In the genomic region with DNA sequence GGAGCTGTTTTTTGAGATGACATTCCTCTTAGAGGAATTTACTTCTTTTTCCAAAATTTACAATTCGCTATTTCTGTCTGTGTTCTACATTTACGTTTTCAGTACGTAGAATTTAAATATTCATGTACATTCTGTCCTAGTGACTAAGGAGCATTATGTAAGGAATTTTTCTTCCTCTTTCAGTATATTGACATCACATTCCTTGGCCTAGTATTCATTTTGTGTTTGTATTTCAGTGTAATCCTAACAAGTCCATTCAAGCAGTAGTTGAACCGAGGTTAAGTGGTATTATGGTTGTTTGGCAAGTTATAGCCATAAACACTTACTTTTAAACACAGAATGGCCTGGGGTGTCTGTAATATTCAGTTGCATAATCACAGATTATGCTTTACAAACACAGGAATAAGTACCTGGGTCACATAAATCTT, we compare ENCODE assay signal across 8 cellular contexts. TPM values are rescaled to one million over a fixed set of nuclear protein-coding genes. Genes with fewer than 3 reads are reported as not detected.
DNase-seq lines count a peak whose midpoint lies in the region; ATAC-seq, FAIRE-seq and TF ChIP-seq lines count a peak whose summit lies in the region.

No MANE protein-coding gene starts in this region.

- H2AFZ ChIP-seq in H9 (ENCODE audit: low read length): no peak overlapping the region

- H3K27ac ChIP-seq in H9 (ENCODE audit: insufficient read length, low read depth, low read length): no peak overlapping the region

- no peak overlapping the region for H3K56ac ChIP-seq in H9 (ENCODE audit: insufficient read length, low read depth, low read length)

- H3K36me3 Mint-ChIP-seq in osteocyte (ENCODE audit: unreplicated experiment): peaks cover 3% of the 10 kb centered on the region
- H3K36me3 Mint-ChIP-seq in T-cell: peaks cover 4% of the 10 kb centered on the region
- peaks cover 11 to 24% (median 13%) of the 10 kb centered on the region in 3 experiments for H3K36me3 Mint-ChIP-seq in H9 (ENCODE audit: insufficient read depth in 1 of 3, low read depth in 3 of 3)

- CTCF ChIA-PET in T-cell (lab: Charles Lee): interaction anchor here in 1 of 2 donors (0.6 kb wide), 1 partner anchor 32 kb away, joined by 3 read pairs; no protein-coding TSS in a partner anchor

- H3K79me2 ChIP-seq in H9 (ENCODE audit: insufficient read depth, low read length): peaks cover 8% of the 10 kb centered on the region; the same call in 1 of the 2 replicates

- H2BK5ac ChIP-seq in H9 (ENCODE audit: insufficient read length, low read length): no peak overlapping the region

- POLR2A ChIA-PET in T-cell (lab: Charles Lee): no interaction called here

- peak; percentile 29 for DNase-seq in DMS53 treated with DMSO at 0.1 percent for 48 hours (lab: John Stamatoyannopoulos, UW; ENCODE audit: unreplicated experiment)
- peak; percentile 25 for DNase-seq in NCI-H2196 (lab: John Stamatoyannopoulos, UW; ENCODE audit: unreplicated experiment)
- no peak for DNase-seq in osteocyte (ENCODE audit: extremely low spot score, unreplicated experiment)
- DNase-seq in SKM-1 treated with dmso at 0.1 percent for 144 hours (lab: John Stamatoyannopoulos, UW; ENCODE audit: unreplicated experiment): no peak
- no peak for DNase-seq in T-cell
- DNase-seq in H9: no peak

- no peaks in the 10 kb centered on the region for H3K27me3 Mint-ChIP-seq in osteocyte (ENCODE audit: unreplicated experiment)
- H3K27me3 Mint-ChIP-seq in T-cell: no peaks in the 10 kb centered on the region
- H3K27me3 Mint-ChIP-seq in H9 (ENCODE audit: low read depth): no peaks in the 10 kb centered on the region

- no peak overlapping the region for H4K5ac ChIP-seq in H9 (ENCODE audit: insufficient read length, low read depth, low read length)

- H3K9me3 ChIP-seq in H9 (ENCODE audit: control insufficient read depth, low read depth, low read length): no peaks in the 10 kb centered on the region

- no peak overlapping the region for H3K4ac ChIP-seq in H9 (ENCODE audit: low read depth, low read length)

- H2AK5ac ChIP-seq in H9 (ENCODE audit: insufficient read length, low read length): no peak overlapping the region

- H3K9ac ChIP-seq in H9 (ENCODE audit: extremely low read depth, insufficient read length, low read length): no peak overlapping the region

- peak overlapping the region; percentile 81 for H3K27ac Mint-ChIP-seq in osteocyte (ENCODE audit: unreplicated experiment)
- no peak overlapping the region for H3K27ac Mint-ChIP-seq in T-cell
- peak overlapping the region in 1 of 3 experiments; percentile 21; a peak in 1 of 7 replicates for H3K27ac Mint-ChIP-seq in H9

- H3K9me3 Mint-ChIP-seq in osteocyte (ENCODE audit: unreplicated experiment) (no peaks in the 10 kb centered on the region), T-cell (no peaks in the 10 kb centered on the region), H9 (peaks cover 19 to 21% of the 10 kb centered on the region in 2 experiments)

- H3K14ac ChIP-seq in H9 (ENCODE audit: insufficient read depth, low read length): no peak overlapping the region

- no peak overlapping the region for H3K18ac ChIP-seq in H9 (ENCODE audit: insufficient read length, low read depth, low read length)

- H3K4me1 ChIP-seq in H9 (ENCODE audit: insufficient read depth, low read length): 0 out of 2 replicates have a peak, but pooled peaks cover 2% of the 10 kb centered on the region

- ATAC-seq in GM21723 (IDR thresholded peaks at IDR 0.05; ENCODE audit: unreplicated experiment): no peak
- ATAC-seq in T-cell (replicated peaks in 1 of 4): no peak

- H3K27me3 ChIP-seq in H9 (ENCODE audit: insufficient read depth, low read length): no peaks in the 10 kb centered on the region

- H3K4me2 ChIP-seq in H9 (ENCODE audit: insufficient read depth, insufficient read length, low read length): no peak overlapping the region

- no peak overlapping the region for H2BK20ac ChIP-seq in H9 (ENCODE audit: low read depth, low read length, poor library complexity, severe bottlenecking)

- TF ChIP-seq CTCF in osteocyte (IDR thresholded peaks at IDR 0.05): no peak
- no peak for TF ChIP-seq CTCF in H9 (conservative IDR thresholded peaks at IDR 0.05)

- H4K20me1 ChIP-seq in H9 (ENCODE audit: control insufficient read depth, insufficient read depth, insufficient read length): no peaks in the 10 kb centered on the region

- H4K91ac ChIP-seq in H9 (ENCODE audit: insufficient read length, low read depth, low read length): no peak overlapping the region

- peaks cover 26% of the 10 kb centered on the region for H3K4me1 Mint-ChIP-seq in osteocyte (ENCODE audit: unreplicated experiment)
- H3K4me1 Mint-ChIP-seq in T-cell: peaks cover 27 to 32% (median 28%) of the 10 kb centered on the region in 3 donors
- H3K4me1 Mint-ChIP-seq in H9: peaks cover 6 to 7% of the 10 kb centered on the region in 2 experiments; a peak in 2 of 4 replicates

- H3K23ac ChIP-seq in H9 (ENCODE audit: insufficient read length, low read depth, low read length): no peak overlapping the region

- no peak overlapping the region for H3T11ph ChIP-seq in H9 (ENCODE audit: low read length)

- H2BK15ac ChIP-seq in H9 (ENCODE audit: low read depth, low read length): no peak overlapping the region

- no peak overlapping the region for H2BK12ac ChIP-seq in H9 (ENCODE audit: insufficient read length, low read depth, low read length)

- H4K8ac ChIP-seq in H9 (replicated peaks; ENCODE audit: insufficient read length, low read depth, low read length): no peak overlapping the region

- 100% methylated on average over 3 of the region's 4 CpGs for WGBS in H9 (ENCODE audit: extremely low coverage, insufficient read length, low lambda C conversion rate)

- no peaks in the 10 kb centered on the region for H3K23me2 ChIP-seq in H9 (ENCODE audit: insufficient read length, low read depth, low read length, poor library complexity, severe bottlenecking)

- H3K79me1 ChIP-seq in H9 (ENCODE audit: insufficient read depth, low read depth, low read length, poor library complexity, severe bottlenecking): peaks cover 3% of the 10 kb centered on the region

- FAIRE-seq in colon (lab: Jason Lieb, UNC): peak; percentile 87

- H3K4me3 Mint-ChIP-seq in osteocyte (ENCODE audit: unreplicated experiment) (no peak overlapping the region), T-cell (no peak overlapping the region), H9 (no peak overlapping the region)

- H2BK120ac ChIP-seq in H9 (ENCODE audit: low read depth, low read length, poor library complexity, severe bottlenecking): no peak overlapping the region

RNA-seq across cellular contexts. Expression of gene SIPA1L1, which starts 52.1 kb away (rescaled TPM):
- total RNA-seq in osteocyte (65.0 and 67.4 TPM in 2 replicates), T-cell (10 to 100 TPM; 34.9 to 50.6 (median 42.3) TPM), H9 (2021) (70.3 and 73.7 TPM in 2 replicates)

Comparison
In these comparisons a context has a peak if more than half of its experiments do, and no peak if none do; other contexts are left out.
1. DNase-seq: peak in DMS53 treated with DMSO at 0.1 percent for 48 hours (single experiment) and NCI-H2196 (single experiment); none in osteocyte (single experiment), SKM-1 treated with dmso at 0.1 percent for 144 hours (single experiment), T-cell (0 of 34) and H9 (single experiment).